33 cellular contexts compared by ENCODE assay signal in genomic region chr7:66233638-66234037, GRCh38.
"Had no signal": no experiment of that assay in that cellular context is flagged by ENCODE, and none has a peak within 500 bp of the region (broad histone marks: within the 10 kb centered on the region; RNA-seq: fewer than 3 reads in every experiment).

No MANE protein-coding gene starts in this region.

- ATAC-seq: activated CD4-positive, CD25-positive, alpha-beta regulatory T cell treated with anti-CD3 and anti-CD28 coated beads, Interleukin-2, amount 50 U/mL, for 24 hours; activated CD8-positive, alpha-beta memory T cell treated with anti-CD3 and anti-CD28 coated beads, Interleukin-2, amount 10 ng/mL, durations not matched to agents 7 days and 5 days; activated CD8-positive, alpha-beta T cell treated with anti-CD3 and anti-CD28 coated beads, Interleukin-2, amount 10 ng/mL, durations not matched to agents 7 days and 5 days; activated naive CD4-positive, alpha-beta T cell treated with anti-CD3 and anti-CD28 coated beads, Interleukin-2, amount 50 U/mL, for 72 hours; gastroesophageal sphincter had no signal

- DNase-seq: activated B cell treated with CpG ODN at 0.5 μM for 24 hours; activated CD4-positive, alpha-beta memory T cell treated with anti-CD3 and anti-CD28 coated beads for 36 hours; activated CD4-positive, alpha-beta T cell treated with anti-CD3 and anti-CD28 coated beads for 48 hours; activated CD4-positive, alpha-beta T cell treated with anti-CD3 and anti-CD28 coated beads, Interleukin-2, amount 50 U/mL, for 1 hour; activated CD8-positive, alpha-beta memory T cell treated with anti-CD3 and anti-CD28 coated beads, Interleukin-2, amount 10 ng/mL, durations not matched to agents 7 days and 5 days; activated CD8-positive, alpha-beta memory T cell treated with anti-CD3 and anti-CD28 coated beads, Interleukin-2, amount 50 U/mL, for 4 hours; activated CD8-positive, alpha-beta T cell treated with anti-CD3 and anti-CD28 coated beads, Interleukin-2, amount 10 ng/mL, durations not matched to agents 7 days and 5 days; activated effector memory CD4-positive, alpha-beta T cell treated with anti-CD3 and anti-CD28 coated beads, Interleukin-2, amount 50 U/mL, for 16 hours; activated naive CD4-positive, alpha-beta T cell treated with anti-CD3 and anti-CD28 coated beads for 36 hours; activated naive CD8-positive, alpha-beta T cell treated with anti-CD3 and anti-CD28 coated beads, Interleukin-2, amount 10 ng/mL, durations not matched to agents 7 days and 5 days; activated T-cell treated with anti-CD3 and anti-CD28 coated beads, Interleukin-2, amount 50 U/mL, for 1 hour; activated T-cell treated with anti-CD3 and anti-CD28 coated beads, Interleukin-2, amount 50 U/mL, for 48 hours; central memory CD4-positive, alpha-beta T cell; cerebellar nuclear complex; colonic mucosa; effector CD8-positive, alpha-beta T cell; esophagus squamous epithelium; foreskin melanocyte; T-helper 2 cell had no signal

- H3K4me1 Mint-ChIP-seq: activated CD8-positive, alpha-beta memory T cell treated with anti-CD3 and anti-CD28 coated beads, Interleukin-2, amount 10 ng/mL, durations not matched to agents 7 days and 5 days; brain had no signal

- H3K27ac Mint-ChIP-seq: activated B cell treated with CpG ODN at 0.5 μM for 24 hours; activated CD4-positive, alpha-beta memory T cell treated with anti-CD3 and anti-CD28 coated beads for 36 hours; activated CD8-positive, alpha-beta memory T cell treated with anti-CD3 and anti-CD28 coated beads, Interleukin-2, amount 10 ng/mL, durations not matched to agents 7 days and 5 days; activated CD8-positive, alpha-beta T cell treated with anti-CD3 and anti-CD28 coated beads, Interleukin-2, amount 10 ng/mL, durations not matched to agents 7 days and 5 days; activated naive CD4-positive, alpha-beta T cell treated with anti-CD3 and anti-CD28 coated beads for 36 hours; activated naive CD4-positive, alpha-beta T cell treated with anti-CD3 and anti-CD28 coated beads, Interleukin-2, amount 50 U/mL, for 72 hours; activated naive CD8-positive, alpha-beta T cell treated with anti-CD3 and anti-CD28 coated beads, Interleukin-2, amount 10 ng/mL, durations not matched to agents 7 days and 5 days; activated T-helper 1 cell treated with anti-CD3 and anti-CD28 coated beads, Interleukin-12 subunit alpha, Interleukin-12 subunit beta, Interleukin-2, Interleukin-4 antibody, amounts not matched to agents 30 ng/mL and 10 ng/mL and 1 ng/mL, durations not matched to agents 14 hours and 24 hours and 36 hours; activated T-helper 2 cell treated with anti-CD3 and anti-CD28 coated beads, Interferon-gamma antibody, Interleukin-2, Interleukin-4, amounts not matched to agents 10 μg/mL and 5 μg/mL and 100 μg/mL, durations not matched to agents 14 hours and 24 hours and 36 hours; brain had no signal

- H3K4me1 ChIP-seq: breast epithelium had no signal

- H3K9me3 ChIP-seq: colonic mucosa, esophagus squamous epithelium, gastroesophageal sphincter had no signal

- H3K4me3 Mint-ChIP-seq: activated B cell treated with CpG ODN at 0.5 μM for 24 hours; activated CD4-positive, alpha-beta memory T cell treated with anti-CD3 and anti-CD28 coated beads for 36 hours; activated CD8-positive, alpha-beta memory T cell treated with anti-CD3 and anti-CD28 coated beads, Interleukin-2, amount 10 ng/mL, durations not matched to agents 7 days and 5 days; activated CD8-positive, alpha-beta T cell treated with anti-CD3 and anti-CD28 coated beads, Interleukin-2, amount 10 ng/mL, durations not matched to agents 7 days and 5 days; activated naive CD4-positive, alpha-beta T cell treated with anti-CD3 and anti-CD28 coated beads for 36 hours; activated naive CD8-positive, alpha-beta T cell treated with anti-CD3 and anti-CD28 coated beads, Interleukin-2, amount 10 ng/mL, durations not matched to agents 7 days and 5 days; activated T-helper 1 cell treated with anti-CD3 and anti-CD28 coated beads, Interleukin-12 subunit alpha, Interleukin-12 subunit beta, Interleukin-2, Interleukin-4 antibody, amounts not matched to agents 30 ng/mL and 10 ng/mL and 1 ng/mL, durations not matched to agents 14 hours and 24 hours and 36 hours; brain had no signal

- H3K9me3 Mint-ChIP-seq: activated T-helper 1 cell treated with anti-CD3 and anti-CD28 coated beads, Interleukin-12 subunit alpha, Interleukin-12 subunit beta, Interleukin-2, Interleukin-4 antibody, amounts not matched to agents 30 ng/mL and 10 ng/mL and 1 ng/mL, durations not matched to agents 14 hours and 24 hours and 36 hours; activated T-helper 2 cell treated with anti-CD3 and anti-CD28 coated beads, Interferon-gamma antibody, Interleukin-2, Interleukin-4, amounts not matched to agents 10 μg/mL and 5 μg/mL and 100 μg/mL, durations not matched to agents 14 hours and 24 hours and 36 hours had no signal

- H3K4me3 ChIP-seq: ascending aorta, breast epithelium, cardiac muscle cell, colonic mucosa, esophagus squamous epithelium, gastroesophageal sphincter had no signal

- H3K27ac ChIP-seq: ascending aorta, breast epithelium, cardiac muscle cell, colonic mucosa, epithelial cell of prostate, esophagus squamous epithelium, gastroesophageal sphincter, VCaP had no signal

- H3K27me3 ChIP-seq: ascending aorta, breast epithelium, cardiac muscle cell, colonic mucosa, esophagus squamous epithelium, gastroesophageal sphincter had no signal

- H3K36me3 Mint-ChIP-seq: activated CD4-positive, alpha-beta memory T cell treated with anti-CD3 and anti-CD28 coated beads for 36 hours; activated CD8-positive, alpha-beta memory T cell treated with anti-CD3 and anti-CD28 coated beads, Interleukin-2, amount 10 ng/mL, durations not matched to agents 7 days and 5 days; activated naive CD4-positive, alpha-beta T cell treated with anti-CD3 and anti-CD28 coated beads, Interleukin-2, amount 50 U/mL, for 72 hours had no signal

- H3K27me3 Mint-ChIP-seq: activated B cell treated with CpG ODN at 0.5 μM for 24 hours; activated naive CD8-positive, alpha-beta T cell treated with anti-CD3 and anti-CD28 coated beads, Interleukin-2, amount 10 ng/mL, durations not matched to agents 7 days and 5 days; brain had no signal

- FAIRE-seq: endometrium, endothelial cell of umbilical vein, TTC549 had no signal

- H3K36me3 ChIP-seq: ascending aorta, breast epithelium, cardiac muscle cell, colonic mucosa had no signal
